7 cellular contexts compared by ENCODE assay signal in genomic region chr17:64830631-64830941, GRCh38.
A peak's percentile ranks its signal among the peaks of the same experiment; 100 is the strongest.
DNase-seq lines count a peak whose midpoint lies in the region; ATAC-seq, FAIRE-seq and TF ChIP-seq lines count a peak whose summit lies in the region.
"Not testable (repeated sequence)": the region's sequence is repeated elsewhere in the genome, so short reads cannot be mapped to it uniquely, and the experiment has no call there.

No MANE protein-coding gene starts in this region.

- H3K36me3 ChIP-seq in BLaER1 treated with 17β-estradiol and CSF1 and Interleukin-3, amounts not matched to agents 10 nM and 100 nM, result peaks cover 0 to 24% (median 8%) of the 10 kb centered on the region in 11 experiments; a peak in 15 of 22 replicates
- H3K36me3 ChIP-seq in PC-9 (ENCODE audit: low read depth); K562 (ENCODE audit: control insufficient read depth, insufficient read depth, low read length): not testable (repeated sequence)
- peaks cover 0 to 15% (median 5%) of the 10 kb centered on the region in 9 donors for H3K36me3 ChIP-seq in heart left ventricle

- H3K9me2 ChIP-seq in PC-9 (ENCODE audit: insufficient read depth), result not testable (repeated sequence)

- in situ Hi-C loops in K562 (cut with MboI), result not testable (repeated sequence)

- peaks cover 10% of the 10 kb centered on the region; the same call in 1 of the 2 replicates for H3F3A ChIP-seq in PC-9 (ENCODE audit: insufficient read depth, low read depth)

- intact Hi-C loops in PC-9 (cut with micrococcal nuclease; ENCODE audit: unreplicated experiment); K562 (cut with micrococcal nuclease); heart left ventricle (cut with DNase I); left colon (cut with DNase I, micrococcal nuclease): not testable (repeated sequence)

- not testable (repeated sequence) for TF ChIP-seq CTCF in PC-9 (conservative IDR thresholded peaks at IDR 0.05); K562 (IDR thresholded peaks at IDR 0.05 in 2 of 3, conservative IDR thresholded peaks at IDR 0.05 in 1 of 3; ENCODE audit: insufficient read depth in 2 of 3, low read depth in 1 of 3, low read length in 3 of 3); endothelial cell (IDR thresholded peaks at IDR 0.05; ENCODE audit: unreplicated experiment); heart left ventricle (IDR thresholded peaks at IDR 0.05); neural crest cell (conservative IDR thresholded peaks at IDR 0.05)

- peaks cover 28% of the 10 kb centered on the region for H3K4me1 Mint-ChIP-seq in endothelial cell (ENCODE audit: unreplicated experiment)
- not testable (repeated sequence) for H3K4me1 Mint-ChIP-seq in neural crest cell

- ATAC-seq in K562 (peak; percentile 80), heart left ventricle (peak in 3 of 4 donors; percentile 15 to 34 (median 21)), left colon (peak; percentile 57)

- POLR2A ChIA-PET in PC-9 (lab: Charles Lee; ENCODE audit: unreplicated experiment), result interaction anchor here (0.6 kb wide), 1 partner anchor 334 kb away, joined by 4 read pairs; no protein-coding TSS in a partner anchor
- POLR2A ChIA-PET in K562 (lab: Yijun Ruan, JAX), result not testable (repeated sequence)

- not testable (repeated sequence) for TF ChIP-seq RAD21 in K562 (CRISPR knock-in tag; conservative IDR thresholded peaks at IDR 0.05 in 1 of 2, IDR thresholded peaks at IDR 0.05 in 1 of 2)

- H2AFZ ChIP-seq in PC-9; K562 (ENCODE audit: low read depth, low read length): not testable (repeated sequence)

- FAIRE-seq in K562 (lab: Jason Lieb, UNC), result not testable (repeated sequence)

- H3K27me3 Mint-ChIP-seq in endothelial cell (ENCODE audit: unreplicated experiment); neural crest cell (ENCODE audit: low read depth): not testable (repeated sequence)

- not testable (repeated sequence) for H3K4me3 ChIP-seq in BLaER1 treated with 17β-estradiol and CSF1 and Interleukin-3, amounts not matched to agents 10 nM and 100 nM; PC-9; K562; heart left ventricle

- H3K9me3 Mint-ChIP-seq in endothelial cell (ENCODE audit: unreplicated experiment); neural crest cell: not testable (repeated sequence)

- peaks cover 0 to 74% (median 0%) of the 10 kb centered on the region in 11 experiments; a peak in 8 of 22 replicates for H4K20me1 ChIP-seq in BLaER1 treated with 17β-estradiol and CSF1 and Interleukin-3, amounts not matched to agents 10 nM and 100 nM
- not testable (repeated sequence) for H4K20me1 ChIP-seq in PC-9 (ENCODE audit: insufficient read depth); K562 (replicated peaks; ENCODE audit: control insufficient read depth, insufficient read depth, low read length)

- H3K27ac ChIP-seq in BLaER1 treated with 17β-estradiol and CSF1 and Interleukin-3, amounts not matched to agents 10 nM and 100 nM, result peak overlapping the region in 4 of 11 experiments; percentile 21 to 38 (median 31); a peak in 5 of 22 replicates
- not testable (repeated sequence) for H3K27ac ChIP-seq in PC-9
- H3K27ac ChIP-seq in K562 (ENCODE audit: extremely low read depth, low read depth, low read length) (0 out of 3 replicates have a peak overlapping the region, but pooled peaks have one; percentile 38), heart left ventricle (peak overlapping the region in 3 of 12 donors; percentile 18 to 42 (median 24))

- peak overlapping the region; percentile 40 to 71 (median 51); a peak in 20 of 22 replicates for H3K4me2 ChIP-seq in BLaER1 treated with 17β-estradiol and CSF1 and Interleukin-3, amounts not matched to agents 10 nM and 100 nM
- 0 out of 2 replicates have a peak overlapping the region, but pooled peaks have one; percentile 16 for H3K4me2 ChIP-seq in PC-9
- H3K4me2 ChIP-seq in K562 (ENCODE audit: insufficient read depth, low read length), result not testable (repeated sequence)

- WGBS in K562 (ENCODE audit: insufficient coverage, low coverage, missing lambda C conversion rate), result 0% methylated on average over 1 of the region's 1 CpG
- 64 to 77% (median 68%) methylated on average over 1 of the region's 1 CpG for WGBS in heart left ventricle, 4 donors

- TF ChIP-seq EP300 in K562 (IDR thresholded peaks at IDR 0.05; ENCODE audit: low read length), result not testable (repeated sequence)

- not testable (repeated sequence) for H3K27me3 ChIP-seq in BLaER1 treated with 17β-estradiol and CSF1 and Interleukin-3, amounts not matched to agents 10 nM and 100 nM; PC-9 (ENCODE audit: insufficient read depth, low read depth); K562 (ENCODE audit: control insufficient read depth in 2 of 2, insufficient read depth in 2 of 2, low read length in 2 of 2); heart left ventricle

- not testable (repeated sequence) for BruUV-seq in PC-9 (replicated peaks; lab: Mats Ljungman, UMichigan); K562 (replicated peaks; lab: Mats Ljungman, UMichigan)

- peak overlapping the region; percentile 88 for H3K27ac Mint-ChIP-seq in endothelial cell (ENCODE audit: unreplicated experiment)
- H3K27ac Mint-ChIP-seq in neural crest cell (ENCODE audit: unreplicated experiment), result not testable (repeated sequence)

- not testable (repeated sequence) for H3K9me1 ChIP-seq in K562 (ENCODE audit: control insufficient read depth, insufficient read depth, low read length)

- H3K9me3 ChIP-seq in BLaER1 treated with 17β-estradiol and CSF1 and Interleukin-3, amounts not matched to agents 10 nM and 100 nM (replicated peaks in 1 of 11); PC-9 (ENCODE audit: insufficient read depth, low read depth); K562 (replicated peaks; ENCODE audit: control insufficient read depth, insufficient read depth, low read depth, low read length); heart left ventricle: not testable (repeated sequence)

- not testable (repeated sequence) for H3K9ac ChIP-seq in BLaER1 treated with 17β-estradiol and CSF1 and Interleukin-3, amounts not matched to agents 10 nM and 100 nM; K562 (ENCODE audit: insufficient read depth in 1 of 2, low read depth in 2 of 2, low read length in 2 of 2)

- not testable (repeated sequence) for TF ChIP-seq POLR2A in K562 (conservative IDR thresholded peaks at IDR 0.05); heart left ventricle (IDR thresholded peaks at IDR 0.05)

- not testable (repeated sequence) for H3K4me3 Mint-ChIP-seq in endothelial cell (ENCODE audit: unreplicated experiment)
- H3K4me3 Mint-ChIP-seq in neural crest cell, result peak overlapping the region; percentile 35

- DNase-seq in PC-9; K562 (ENCODE audit: extremely low read depth in 1 of 4, low spot score in 3 of 4); endothelial cell (ENCODE audit: low spot score); heart left ventricle; neural crest cell (ENCODE audit: low read depth, low spot score): not testable (repeated sequence)
- DNase-seq in left colon, result peak in 1 of 2 donors; percentile 11

- CTCF ChIA-PET in PC-9 (lab: Charles Lee); K562 (lab: Yijun Ruan, JAX; ENCODE audit: low intra/inter-chr PET ratio): not testable (repeated sequence)

- peaks cover 33 to 60% (median 42%) of the 10 kb centered on the region in 10 experiments for H3K4me1 ChIP-seq in BLaER1 treated with 17β-estradiol and CSF1 and Interleukin-3, amounts not matched to agents 10 nM and 100 nM
- H3K4me1 ChIP-seq in PC-9 (replicated peaks; ENCODE audit: insufficient read depth) (peaks cover 26% of the 10 kb centered on the region), heart left ventricle (peaks cover 0 to 23% (median 7%) of the 10 kb centered on the region in 12 donors)
- H3K4me1 ChIP-seq in K562 (replicated peaks in 1 of 2; ENCODE audit: control insufficient read depth in 2 of 2, insufficient read depth in 2 of 2, low read length in 2 of 2), result not testable (repeated sequence)

- H3K79me2 ChIP-seq in PC-9 (ENCODE audit: low read depth); K562 (ENCODE audit: control insufficient read depth, insufficient read depth, low read length): not testable (repeated sequence)

- not testable (repeated sequence) for H3K36me3 Mint-ChIP-seq in endothelial cell (ENCODE audit: low read depth, unreplicated experiment); neural crest cell (ENCODE audit: low read depth)

TF ChIP-seq in K562, 482 proteins besides CTCF, POLR2A, EP300 and RAD21:
- not testable (repeated sequence) for TF ChIP-seq NR2C2 (CRISPR knock-in tag; IDR thresholded peaks at IDR 0.05)
- TF ChIP-seq NR2C2 (tag; IDR thresholded peaks at IDR 0.05), result 0 out of 2 replicates have a peak, but pooled peaks have one; percentile 21
TF ChIP-seq in K562: peak in this region for 1; not testable (repeated sequence) for 481.

Comparison
In these comparisons a context has a peak if more than half of its experiments do, and no peak if none do; other contexts are left out.
1. ATAC-seq: peak in every context shown above with its lines; median percentile 80 in K562; 57 in left colon; 21 in heart left ventricle.